Comparison of ENCODE assay signal across 17 cellular contexts in the genomic region with DNA sequence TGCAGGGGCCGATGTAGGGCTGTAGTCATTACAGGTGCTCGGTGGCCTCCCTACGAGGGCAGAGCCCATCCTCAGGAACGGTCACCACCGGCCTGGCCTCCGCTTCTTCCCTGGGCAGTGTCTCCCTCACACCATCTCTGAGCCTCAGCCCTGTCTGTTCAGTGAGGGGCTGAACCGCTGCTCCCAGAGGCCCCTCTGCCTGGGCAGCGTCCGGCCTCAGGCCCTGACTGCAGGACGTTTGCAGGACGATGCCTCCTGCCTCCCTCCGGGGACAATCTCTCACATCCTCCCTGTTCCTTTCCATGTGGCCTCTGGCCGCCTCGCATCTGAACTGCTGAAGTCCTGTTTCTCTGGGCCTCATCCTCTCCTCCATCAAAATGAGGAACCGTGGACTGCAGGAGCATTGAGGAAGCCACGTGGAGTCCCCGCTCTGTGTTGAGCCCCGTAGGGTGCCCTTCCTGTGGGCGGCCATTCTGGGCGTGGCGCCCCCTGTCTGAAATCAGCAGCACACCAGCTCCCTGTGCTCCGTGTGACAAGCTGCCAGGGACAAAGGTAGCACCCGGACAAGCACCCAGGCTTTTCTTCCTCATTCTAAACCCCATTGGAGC.
DNase-seq lines count a peak whose midpoint lies in the region; ATAC-seq and TF ChIP-seq lines count a peak whose summit lies in the region.
"Had no signal": no experiment of that assay in that cellular context is flagged by ENCODE, and none has a peak within 500 bp of the region (broad histone marks: within the 10 kb centered on the region; RNA-seq: fewer than 3 reads in every experiment).

No MANE protein-coding gene starts in this region.

- BruUV-seq in PC-9 (replicated peaks; lab: Mats Ljungman, UMichigan): no TSS peak

- H3K36me3 ChIP-seq in right atrium auricular region (no peaks in the 10 kb centered on the region), PC-9 (ENCODE audit: low read depth) (no peaks in the 10 kb centered on the region), tibial artery (no peaks in the 10 kb centered on the region)
- H3K36me3 ChIP-seq: BLaER1, HAP-1 had no signal

- POLR2A ChIA-PET in PC-9 (lab: Charles Lee; ENCODE audit: unreplicated experiment): no interaction called here

- no peak overlapping the region for H2AFZ ChIP-seq in PC-9

- no peaks in the 10 kb centered on the region for H3F3A ChIP-seq in PC-9 (ENCODE audit: insufficient read depth, low read depth)

- H3K4me2 ChIP-seq in PC-9: no peak overlapping the region
- H3K4me2 ChIP-seq: BLaER1 had no signal

- peak; percentile 40 for DNase-seq in right atrium auricular region (ENCODE audit: low spot score)
- no peak for DNase-seq in Right ventricle myocardium superior
- no peak for DNase-seq in PC-9
- peak; percentile 75 for DNase-seq in iPS-NIHi7 (ENCODE audit: extremely low spot score)
- DNase-seq in tibial artery: no peak
- DNase-seq: activated T-cell treated with anti-CD3 and anti-CD28 coated beads, Interleukin-2, amount 50 U/mL, for 48 hours; EL; foreskin fibroblast; NCI-H1417 treated with DMSO at 0.1 percent for 48 hours; NCI-H526 treated with DMSO at 0.1 percent for 48 hours; SHP77 treated with DMSO at 0.1 percent for 48 hours had no signal

- CTCF ChIA-PET in PC-9 (lab: Charles Lee): no interaction called here

- intact Hi-C loops in Right ventricle myocardium superior (cut with DNase I): no loop called here
- intact Hi-C loops in PC-9 (cut with micrococcal nuclease; ENCODE audit: unreplicated experiment): no loop called here
- intact Hi-C loops in tibial artery (cut with DNase I; ENCODE audit: low total_unique reads): no loop called here

- H3K9me3 ChIP-seq in right atrium auricular region (peaks cover 0 to 6% of the 10 kb centered on the region in 2 donors), PC-9 (ENCODE audit: insufficient read depth, low read depth) (no peaks in the 10 kb centered on the region), tibial artery (peaks cover 0 to 4% (median 0%) of the 10 kb centered on the region in 3 donors)
- H3K9me3 ChIP-seq: HAP-1 had no signal

- no peaks in the 10 kb centered on the region for H3K79me2 ChIP-seq in PC-9 (ENCODE audit: low read depth)

- no peaks in the 10 kb centered on the region for H3K27me3 ChIP-seq in right atrium auricular region
- H3K27me3 ChIP-seq in PC-9 (ENCODE audit: insufficient read depth, low read depth): peaks cover 98% of the 10 kb centered on the region
- H3K27me3 ChIP-seq in tibial artery: peaks cover 0 to 22% of the 10 kb centered on the region in 2 donors

- ATAC-seq in Right ventricle myocardium superior (ENCODE audit: poor library complexity): no peak
- no peak for ATAC-seq in GM21360 (IDR thresholded peaks at IDR 0.05; ENCODE audit: unreplicated experiment)
- ATAC-seq in GM21381 (IDR thresholded peaks at IDR 0.05; ENCODE audit: unreplicated experiment): no peak
- no peak for ATAC-seq in HG02798 (IDR thresholded peaks at IDR 0.05; ENCODE audit: poor library complexity, unreplicated experiment)
- ATAC-seq: stimulated activated effector memory CD8-positive, alpha-beta T cell treated with anti-CD3 and anti-CD28 coated beads, Interleukin-12 subunit alpha, Interleukin-12 subunit beta, amount 100 ng/mL, for 72 hours had no signal

- H3K4me1 ChIP-seq in right atrium auricular region (no peaks in the 10 kb centered on the region), PC-9 (replicated peaks; ENCODE audit: insufficient read depth) (no peaks in the 10 kb centered on the region), tibial artery (no peaks in the 10 kb centered on the region)
- H3K4me1 ChIP-seq: BLaER1, HAP-1 had no signal

- no peaks in the 10 kb centered on the region for H3K9me2 ChIP-seq in PC-9 (ENCODE audit: insufficient read depth)

- no peak overlapping the region for H3K27ac ChIP-seq in right atrium auricular region
- H3K27ac ChIP-seq in PC-9: no peak overlapping the region
- no peak overlapping the region for H3K27ac ChIP-seq in tibial artery
- H3K27ac ChIP-seq: BLaER1 had no signal

- peaks cover 14% of the 10 kb centered on the region; the same call in 1 of the 2 replicates for H4K20me1 ChIP-seq in PC-9 (ENCODE audit: insufficient read depth)

- H3K4me3 ChIP-seq in right atrium auricular region (no peak overlapping the region), PC-9 (no peak overlapping the region), tibial artery (no peak overlapping the region)
- H3K4me3 ChIP-seq: BLaER1, HAP-1 had no signal

- TF ChIP-seq CTCF in right atrium auricular region (IDR thresholded peaks at IDR 0.05) (no peak), PC-9 (conservative IDR thresholded peaks at IDR 0.05) (peak; percentile 46), tibial artery (IDR thresholded peaks at IDR 0.05) (no peak)

Comparison
In these comparisons a context has a peak if more than half of its experiments do, and no peak if none do; other contexts are left out.
1. DNase-seq: peak in right atrium auricular region (single experiment) and iPS-NIHi7 (single experiment); none in Right ventricle myocardium superior (single experiment), PC-9 (0 of 2) and tibial artery (0 of 2).